ENCODE assay signal across 14 cellular contexts in genomic region chr17:62644487-62645173, GRCh38. TPM values are rescaled to one million over a fixed set of nuclear protein-coding genes. Genes with fewer than 3 reads are reported as not detected.
DNase-seq lines count a peak whose midpoint lies in the region; ATAC-seq and TF ChIP-seq lines count a peak whose summit lies in the region.
"Had no signal": no experiment of that assay in that cellular context is flagged by ENCODE, and none has a peak within 500 bp of the region (broad histone marks: within the 10 kb centered on the region; RNA-seq: fewer than 3 reads in every experiment).

No MANE protein-coding gene starts in this region.

- H3K27me3 ChIP-seq in cardiac muscle cell (no peaks in the 10 kb centered on the region), right atrium auricular region (no peaks in the 10 kb centered on the region), hepatocyte (no peaks in the 10 kb centered on the region), upper lobe of right lung (no peaks in the 10 kb centered on the region)
- H3K27me3 ChIP-seq in effector memory CD4-positive, alpha-beta T cell (replicated peaks; ENCODE audit: control insufficient read depth, insufficient read depth, low read length, poor library complexity, severe bottlenecking), result no peaks in the 10 kb centered on the region

- H3K4me3 ChIP-seq in cardiac muscle cell (no peak overlapping the region), right atrium auricular region (no peak overlapping the region), hepatocyte (no peak overlapping the region), upper lobe of right lung (no peak overlapping the region)
- H3K4me3 ChIP-seq in effector memory CD4-positive, alpha-beta T cell (ENCODE audit: insufficient read depth, low read depth, low read length, poor library complexity, severe bottlenecking), result no peak overlapping the region
- H3K4me3 ChIP-seq: prostate gland had no signal

- no peak for TF ChIP-seq CTCF in cardiac muscle cell (IDR thresholded peaks at IDR 0.05; ENCODE audit: low read depth, low read length)
- no peak for TF ChIP-seq CTCF in right atrium auricular region (IDR thresholded peaks at IDR 0.05)
- no peak for TF ChIP-seq CTCF in hepatocyte (IDR thresholded peaks at IDR 0.05; ENCODE audit: poor library complexity)
- TF ChIP-seq CTCF in upper lobe of right lung (IDR thresholded peaks at IDR 0.05), result no peak
- TF ChIP-seq CTCF in GM10248 (IDR thresholded peaks at IDR 0.05; ENCODE audit: control extremely low read depth, extremely low read depth, low read depth, missing control alignments), result no peak

- peak in 1 of 2 donors; percentile 63 for DNase-seq in cardiac muscle cell (ENCODE audit: low read depth in 1 of 2, low spot score in 1 of 2)
- DNase-seq in right atrium auricular region (ENCODE audit: low spot score), result no peak
- DNase-seq in NCI-H69 (lab: John Stamatoyannopoulos, UW), result peak; percentile 97
- DNase-seq in hepatocyte (ENCODE audit: low spot score), result no peak
- peak; percentile 43 for DNase-seq in upper lobe of right lung
- DNase-seq in effector memory CD4-positive, alpha-beta T cell, result no peak
- no peak for DNase-seq in left cardiac atrium
- no peak for DNase-seq in GM10248 (ENCODE audit: extremely low spot score)
- DNase-seq: erythroblast, GOT3, hippocampal formation, NCI-H1105 treated with DMSO at 0.1 percent for 48 hours had no signal

- peak overlapping the region; percentile 56 for H3K27ac ChIP-seq in cardiac muscle cell
- H3K27ac ChIP-seq in right atrium auricular region, result no peak overlapping the region
- no peak overlapping the region for H3K27ac ChIP-seq in hepatocyte
- no peak overlapping the region for H3K27ac ChIP-seq in upper lobe of right lung
- H3K27ac ChIP-seq in effector memory CD4-positive, alpha-beta T cell (ENCODE audit: insufficient read depth, low read length, poor library complexity, severe bottlenecking), result no peak overlapping the region
- H3K27ac ChIP-seq: prostate gland had no signal

- intact Hi-C loops in upper lobe of right lung (cut with DNase I) (no loop called here), left cardiac atrium (cut with DNase I) (no loop called here)

- no peak overlapping the region for H2AFZ ChIP-seq in hepatocyte

- WGBS in hepatocyte (ENCODE audit: low lambda C conversion rate, missing lambda C conversion rate), result 66% methylated on average over 17 of the region's 17 CpGs

- no peaks in the 10 kb centered on the region for H3K9me2 ChIP-seq in hepatocyte (replicated peaks; ENCODE audit: insufficient read depth)

- peaks cover 5% of the 10 kb centered on the region for H3K4me1 ChIP-seq in cardiac muscle cell (ENCODE audit: low read depth)
- peaks cover 0 to 17% of the 10 kb centered on the region in 2 donors for H3K4me1 ChIP-seq in right atrium auricular region
- H3K4me1 ChIP-seq in hepatocyte (ENCODE audit: insufficient read depth), result no peaks in the 10 kb centered on the region
- H3K4me1 ChIP-seq in upper lobe of right lung, result peaks cover 13% of the 10 kb centered on the region
- no peaks in the 10 kb centered on the region for H3K4me1 ChIP-seq in effector memory CD4-positive, alpha-beta T cell (ENCODE audit: control insufficient read depth, insufficient read depth, low read length, poor library complexity, severe bottlenecking)
- H3K4me1 ChIP-seq: prostate gland had no signal

- H3K36me3 ChIP-seq in cardiac muscle cell (no peaks in the 10 kb centered on the region), right atrium auricular region (no peaks in the 10 kb centered on the region), hepatocyte (replicated peaks; ENCODE audit: insufficient read depth, low read depth) (no peaks in the 10 kb centered on the region), upper lobe of right lung (no peaks in the 10 kb centered on the region)
- H3K36me3 ChIP-seq in effector memory CD4-positive, alpha-beta T cell (ENCODE audit: control insufficient read depth, insufficient read depth, low read length), result no peaks in the 10 kb centered on the region
- H3K36me3 ChIP-seq: prostate gland had no signal

- no peaks in the 10 kb centered on the region for H4K20me1 ChIP-seq in hepatocyte (ENCODE audit: insufficient read depth, poor library complexity, severe bottlenecking)

- POLR2A ChIA-PET in GM10248 (lab: Yijun Ruan, JAX), result no interaction called here

- CTCF ChIA-PET in GM10248 (lab: Yijun Ruan, JAX), result no interaction called here

- H3K9me3 ChIP-seq in cardiac muscle cell (ENCODE audit: low read depth), result no peaks in the 10 kb centered on the region
- no peaks in the 10 kb centered on the region for H3K9me3 ChIP-seq in right atrium auricular region
- H3K9me3 ChIP-seq in hepatocyte (ENCODE audit: low read depth), result no peaks in the 10 kb centered on the region
- H3K9me3 ChIP-seq in upper lobe of right lung, result no peaks in the 10 kb centered on the region
- no peaks in the 10 kb centered on the region for H3K9me3 ChIP-seq in effector memory CD4-positive, alpha-beta T cell (ENCODE audit: control insufficient read depth, low read length)
- H3K9me3 ChIP-seq: prostate gland had no signal

- peak overlapping the region; percentile 33 for H3K4me2 ChIP-seq in hepatocyte

- peaks cover 17% of the 10 kb centered on the region for H3K79me2 ChIP-seq in hepatocyte

- ATAC-seq in upper lobe of right lung (no peak), left cardiac atrium (no peak)
- ATAC-seq: activated naive CD4-positive, alpha-beta T cell treated with anti-CD3 and anti-CD28 coated beads, Interleukin-2, amount 50 U/mL, for 72 hours had no signal

RNA-seq across cellular contexts. Expression of gene MRC2, which starts 17.2 kb away (rescaled TPM):
- total RNA-seq in cardiac muscle cell, result 76.0 and 136 TPM in 2 replicates
- polyA plus RNA-seq in cardiac muscle cell, result 53.1 and 90.3 TPM in 2 replicates
- total RNA-seq in right atrium auricular region, result 10 to 100 TPM; 43.8 to 46.7 TPM
- total RNA-seq in hepatocyte, result 58.4 and 104 TPM in 2 replicates
- 121 and 123 TPM in 2 replicates for polyA plus RNA-seq in hepatocyte
- 127 TPM for total RNA-seq in upper lobe of right lung
- 10 to 100 TPM; 57.5 to 60.6 TPM for total RNA-seq in left cardiac atrium

Comparison
In these comparisons a context has a peak if more than half of its experiments do, and no peak if none do; other contexts are left out.
1. DNase-seq: peak in NCI-H69 (single experiment) and upper lobe of right lung (single experiment); none in right atrium auricular region (single experiment), hepatocyte (single experiment), effector memory CD4-positive, alpha-beta T cell (0 of 3), left cardiac atrium (single experiment) and GM10248 (single experiment).